Comparison of ENCODE assay signal across 15 cellular contexts in the genomic region with DNA sequence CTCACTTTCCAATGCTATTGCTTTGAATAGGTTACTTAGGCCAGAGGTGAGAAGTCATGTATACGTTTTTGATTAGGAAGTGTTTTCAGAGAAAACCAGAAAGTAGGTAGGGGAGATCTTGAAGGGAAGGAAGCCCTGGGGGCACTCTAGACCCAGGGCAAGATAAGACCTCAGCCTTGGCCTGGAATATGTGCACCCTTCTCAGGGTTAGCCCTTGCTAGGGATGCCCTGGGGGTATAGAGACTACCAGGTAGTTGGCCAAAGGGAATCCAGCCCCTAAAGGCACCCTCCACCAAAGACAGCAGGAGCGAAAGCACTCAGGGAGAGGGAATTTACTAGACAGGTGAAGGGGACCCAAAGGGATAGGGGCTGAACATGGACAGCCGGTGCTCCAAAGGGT. TPM values are rescaled to one million over a fixed set of nuclear protein-coding genes. Genes with fewer than 3 reads are reported as not detected.
DNase-seq lines count a peak whose midpoint lies in the region; ATAC-seq and TF ChIP-seq lines count a peak whose summit lies in the region.
"Had no signal": no experiment of that assay in that cellular context is flagged by ENCODE, and none has a peak within 500 bp of the region (broad histone marks: within the 10 kb centered on the region; RNA-seq: fewer than 3 reads in every experiment).

No MANE protein-coding gene starts in this region.

- no peaks in the 10 kb centered on the region for H4K20me1 ChIP-seq in smooth muscle cell (ENCODE audit: low read depth)

- peaks cover 31% of the 10 kb centered on the region for H3K36me3 Mint-ChIP-seq in activated CD8-positive, alpha-beta T cell treated with anti-CD3 and anti-CD28 coated beads for 36 hours (ENCODE audit: low read depth)
- H3K36me3 Mint-ChIP-seq in activated CD8-positive, alpha-beta T cell treated with anti-CD3 and anti-CD28 coated beads, Interleukin-2, amount 10 ng/mL, durations not matched to agents 7 days and 5 days (ENCODE audit: low read depth): peaks cover 55% of the 10 kb centered on the region
- H3K36me3 Mint-ChIP-seq in endothelial cell (ENCODE audit: low read depth, unreplicated experiment): peaks cover 30% of the 10 kb centered on the region

- H2AFZ ChIP-seq in smooth muscle cell (ENCODE audit: low read depth): no peak overlapping the region

- no peak overlapping the region for H3K4me3 Mint-ChIP-seq in activated CD8-positive, alpha-beta T cell treated with anti-CD3 and anti-CD28 coated beads for 36 hours
- H3K4me3 Mint-ChIP-seq in activated CD8-positive, alpha-beta T cell treated with anti-CD3 and anti-CD28 coated beads, Interleukin-2, amount 10 ng/mL, durations not matched to agents 7 days and 5 days: no peak overlapping the region
- H3K4me3 Mint-ChIP-seq in endothelial cell (ENCODE audit: unreplicated experiment): peak overlapping the region; percentile 50

- H3K4me3 ChIP-seq in SJCRH30: no peak overlapping the region
- no peak overlapping the region for H3K4me3 ChIP-seq in smooth muscle cell
- no peak overlapping the region for H3K4me3 ChIP-seq in foreskin fibroblast (ENCODE audit: low read depth in 1 of 2, low read length in 2 of 2)
- no peak overlapping the region for H3K4me3 ChIP-seq in WERI-Rb-1 (ENCODE audit: low read depth, low read length)
- H3K4me3 ChIP-seq: BLaER1 treated with 17β-estradiol and CSF1 and Interleukin-3, amounts not matched to agents 10 nM and 100 nM had no signal

- H3K4me1 ChIP-seq in SJCRH30: peaks cover 12% of the 10 kb centered on the region
- H3K4me1 ChIP-seq in smooth muscle cell (ENCODE audit: low read depth): peaks cover 7% of the 10 kb centered on the region

- CTCF ChIA-PET in activated CD8-positive, alpha-beta T cell treated with anti-CD3 and anti-CD28 coated beads for 36 hours (lab: Charles Lee): interaction anchor here (0.8 kb wide), 1 partner anchor 244 kb away, joined by 3 read pairs; no protein-coding TSS in a partner anchor
- CTCF ChIA-PET in activated CD8-positive, alpha-beta T cell treated with anti-CD3 and anti-CD28 coated beads, Interleukin-2, amount 10 ng/mL, durations not matched to agents 7 days and 5 days (lab: Charles Lee): interaction anchor here (2.0 kb wide), 1 partner anchor 222 kb away, joined by 5 read pairs; no protein-coding TSS in a partner anchor

- no peak for TF ChIP-seq CTCF in activated CD8-positive, alpha-beta T cell treated with anti-CD3 and anti-CD28 coated beads for 36 hours (IDR thresholded peaks at IDR 0.05)
- no peak for TF ChIP-seq CTCF in endothelial cell (IDR thresholded peaks at IDR 0.05; ENCODE audit: unreplicated experiment)
- no peak for TF ChIP-seq CTCF in smooth muscle cell (IDR thresholded peaks at IDR 0.05; ENCODE audit: borderline replicate concordance, insufficient read depth, poor library complexity, severe bottlenecking)
- no peak for TF ChIP-seq CTCF in foreskin fibroblast (IDR thresholded peaks at IDR 0.05; ENCODE audit: low read depth, low read length)
- TF ChIP-seq CTCF in WERI-Rb-1 (IDR thresholded peaks at IDR 0.05; ENCODE audit: low read depth, low read length): no peak

- H3K27ac Mint-ChIP-seq in activated CD8-positive, alpha-beta T cell treated with anti-CD3 and anti-CD28 coated beads for 36 hours: peak overlapping the region; percentile 74
- no peak overlapping the region for H3K27ac Mint-ChIP-seq in activated CD8-positive, alpha-beta T cell treated with anti-CD3 and anti-CD28 coated beads, Interleukin-2, amount 10 ng/mL, durations not matched to agents 7 days and 5 days
- no peak overlapping the region for H3K27ac Mint-ChIP-seq in endothelial cell (ENCODE audit: unreplicated experiment)

- H3K79me2 ChIP-seq in smooth muscle cell (ENCODE audit: low read depth): peaks cover 12% of the 10 kb centered on the region

- H3K27ac ChIP-seq in SJCRH30 (peak overlapping the region; percentile 62), smooth muscle cell (ENCODE audit: low read depth) (peak overlapping the region; percentile 86), WERI-Rb-1 (no peak overlapping the region)
- H3K27ac ChIP-seq: 22Rv1 had no signal

- no peaks in the 10 kb centered on the region for H3K27me3 Mint-ChIP-seq in activated CD8-positive, alpha-beta T cell treated with anti-CD3 and anti-CD28 coated beads for 36 hours
- no peaks in the 10 kb centered on the region for H3K27me3 Mint-ChIP-seq in activated CD8-positive, alpha-beta T cell treated with anti-CD3 and anti-CD28 coated beads, Interleukin-2, amount 10 ng/mL, durations not matched to agents 7 days and 5 days (ENCODE audit: low read depth)
- H3K27me3 Mint-ChIP-seq in endothelial cell (ENCODE audit: unreplicated experiment): peaks cover 1% of the 10 kb centered on the region

- no peak for ATAC-seq in activated CD8-positive, alpha-beta T cell treated with anti-CD3 and anti-CD28 coated beads for 36 hours
- ATAC-seq in activated CD8-positive, alpha-beta T cell treated with anti-CD3 and anti-CD28 coated beads, Interleukin-2, amount 10 ng/mL, durations not matched to agents 7 days and 5 days: no peak

- H3K4me1 Mint-ChIP-seq in activated CD8-positive, alpha-beta T cell treated with anti-CD3 and anti-CD28 coated beads for 36 hours (ENCODE audit: low read depth): peaks cover 66% of the 10 kb centered on the region
- H3K4me1 Mint-ChIP-seq in activated CD8-positive, alpha-beta T cell treated with anti-CD3 and anti-CD28 coated beads, Interleukin-2, amount 10 ng/mL, durations not matched to agents 7 days and 5 days (ENCODE audit: low read depth): peaks cover 53% of the 10 kb centered on the region
- peaks cover 23% of the 10 kb centered on the region for H3K4me1 Mint-ChIP-seq in endothelial cell (ENCODE audit: unreplicated experiment)

- no peak overlapping the region for H3K9ac ChIP-seq in smooth muscle cell (ENCODE audit: low read depth)

- H3K27me3 ChIP-seq in SJCRH30 (no peaks in the 10 kb centered on the region), smooth muscle cell (ENCODE audit: low read depth) (no peaks in the 10 kb centered on the region), WERI-Rb-1 (ENCODE audit: insufficient read depth, low read depth, severe bottlenecking) (no peaks in the 10 kb centered on the region)

- intact Hi-C loops in activated CD8-positive, alpha-beta T cell treated with anti-CD3 and anti-CD28 coated beads for 36 hours (cut with micrococcal nuclease): no loop called here

- H3F3A ChIP-seq in smooth muscle cell (ENCODE audit: low read depth): no peaks in the 10 kb centered on the region

- WGBS in smooth muscle cell (ENCODE audit: low lambda C conversion rate): 89% methylated on average over 3 of the region's 3 CpGs

- H3K9me3 ChIP-seq in SJCRH30 (replicated peaks) (no peaks in the 10 kb centered on the region), smooth muscle cell (replicated peaks; ENCODE audit: low read depth) (no peaks in the 10 kb centered on the region), WERI-Rb-1 (ENCODE audit: severe bottlenecking) (no peaks in the 10 kb centered on the region)
- H3K9me3 ChIP-seq: BLaER1 treated with 17β-estradiol and CSF1 and Interleukin-3, amounts not matched to agents 10 nM and 100 nM had no signal

- H3K9me3 Mint-ChIP-seq in activated CD8-positive, alpha-beta T cell treated with anti-CD3 and anti-CD28 coated beads for 36 hours: no peaks in the 10 kb centered on the region
- H3K9me3 Mint-ChIP-seq in activated CD8-positive, alpha-beta T cell treated with anti-CD3 and anti-CD28 coated beads, Interleukin-2, amount 10 ng/mL, durations not matched to agents 7 days and 5 days (ENCODE audit: insufficient read depth): no peaks in the 10 kb centered on the region
- no peaks in the 10 kb centered on the region for H3K9me3 Mint-ChIP-seq in endothelial cell (ENCODE audit: unreplicated experiment)

- POLR2A ChIA-PET in activated CD8-positive, alpha-beta T cell treated with anti-CD3 and anti-CD28 coated beads for 36 hours (lab: Charles Lee): interaction anchor here (0.6 to 1.6 kb wide), 2 partner anchors 10 to 11 kb away, joined by 3 to 5 read pairs; no protein-coding TSS in a partner anchor
- POLR2A ChIA-PET in activated CD8-positive, alpha-beta T cell treated with anti-CD3 and anti-CD28 coated beads, Interleukin-2, amount 10 ng/mL, durations not matched to agents 7 days and 5 days (lab: Charles Lee): no interaction called here

- no peaks in the 10 kb centered on the region for H3K36me3 ChIP-seq in SJCRH30
- no peaks in the 10 kb centered on the region for H3K36me3 ChIP-seq in smooth muscle cell (ENCODE audit: low read depth)
- no peaks in the 10 kb centered on the region; the same call in none of the 2 replicates for H3K36me3 ChIP-seq in WERI-Rb-1

- no peak for DNase-seq in activated CD8-positive, alpha-beta T cell treated with anti-CD3 and anti-CD28 coated beads for 36 hours
- DNase-seq in activated CD8-positive, alpha-beta T cell treated with anti-CD3 and anti-CD28 coated beads, Interleukin-2, amount 10 ng/mL, durations not matched to agents 7 days and 5 days: no peak
- no peak for DNase-seq in SJCRH30
- no peak for DNase-seq in endothelial cell (ENCODE audit: low spot score)
- no peak for DNase-seq in smooth muscle cell (lab: John Stamatoyannopoulos, UW; ENCODE audit: unreplicated experiment)
- no peak for DNase-seq in foreskin fibroblast
- no peak for DNase-seq in WERI-Rb-1
- no peak for DNase-seq in kidney tubule cell (ENCODE audit: low spot score)
- DNase-seq: DMS 273 treated with DMSO at 0.1 percent for 48 hours, H7, Karpas-422, NCI-H2029, NCI-H510A had no signal

- no peak overlapping the region for H3K4me2 ChIP-seq in smooth muscle cell

RNA-seq across cellular contexts. Expression of a gene that starts 7.0 kb away (rescaled TPM):
- total RNA-seq in activated CD8-positive, alpha-beta T cell treated with anti-CD3 and anti-CD28 coated beads for 36 hours: 10 to 100 TPM; 34.9 to 38.5 TPM
- 10 to 100 TPM; 41.5 to 46.9 TPM for total RNA-seq in activated CD8-positive, alpha-beta T cell treated with anti-CD3 and anti-CD28 coated beads, Interleukin-2, amount 10 ng/mL, durations not matched to agents 7 days and 5 days
- total RNA-seq in SJCRH30 (2014; rRNA removed; shearing (Covaris generic)): 6.0 and 9.5 TPM in 2 replicates
- total RNA-seq in endothelial cell (ENCODE audit: unreplicated experiment) (131 TPM), smooth muscle cell (8.2 and 12.9 TPM in 2 replicates)
- polyA plus RNA-seq in smooth muscle cell: 3.2 and 4.8 TPM in 2 replicates
